In the genomic region with DNA sequence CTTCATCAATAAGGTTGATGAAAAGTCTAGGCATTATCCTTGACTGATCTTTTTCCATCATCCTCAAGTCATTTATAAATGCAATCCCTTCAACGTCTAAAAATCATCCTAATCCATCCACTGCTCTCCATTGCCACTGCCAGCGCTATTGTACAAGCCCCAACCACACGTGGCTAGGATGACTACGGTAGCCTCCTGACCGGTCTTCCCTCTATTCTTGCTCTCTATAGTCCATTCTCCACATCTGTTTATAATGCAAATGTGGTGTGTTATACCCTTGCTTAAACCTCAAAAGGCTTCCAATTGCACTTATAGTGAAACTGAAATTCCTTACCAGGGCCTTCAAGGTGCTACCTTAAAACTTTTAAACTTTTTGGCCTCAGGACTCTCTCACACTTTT, we compare ENCODE assay signal across 1 cellular context.
TF ChIP-seq lines count a peak whose summit lies in the region.

No MANE protein-coding gene starts in this region.

TF ChIP-seq in GM23338, 12 proteins besides CTCF, POLR2A, EP300 and RAD21 (continued from another document):
- TF ChIP-seq, protein P1, sequence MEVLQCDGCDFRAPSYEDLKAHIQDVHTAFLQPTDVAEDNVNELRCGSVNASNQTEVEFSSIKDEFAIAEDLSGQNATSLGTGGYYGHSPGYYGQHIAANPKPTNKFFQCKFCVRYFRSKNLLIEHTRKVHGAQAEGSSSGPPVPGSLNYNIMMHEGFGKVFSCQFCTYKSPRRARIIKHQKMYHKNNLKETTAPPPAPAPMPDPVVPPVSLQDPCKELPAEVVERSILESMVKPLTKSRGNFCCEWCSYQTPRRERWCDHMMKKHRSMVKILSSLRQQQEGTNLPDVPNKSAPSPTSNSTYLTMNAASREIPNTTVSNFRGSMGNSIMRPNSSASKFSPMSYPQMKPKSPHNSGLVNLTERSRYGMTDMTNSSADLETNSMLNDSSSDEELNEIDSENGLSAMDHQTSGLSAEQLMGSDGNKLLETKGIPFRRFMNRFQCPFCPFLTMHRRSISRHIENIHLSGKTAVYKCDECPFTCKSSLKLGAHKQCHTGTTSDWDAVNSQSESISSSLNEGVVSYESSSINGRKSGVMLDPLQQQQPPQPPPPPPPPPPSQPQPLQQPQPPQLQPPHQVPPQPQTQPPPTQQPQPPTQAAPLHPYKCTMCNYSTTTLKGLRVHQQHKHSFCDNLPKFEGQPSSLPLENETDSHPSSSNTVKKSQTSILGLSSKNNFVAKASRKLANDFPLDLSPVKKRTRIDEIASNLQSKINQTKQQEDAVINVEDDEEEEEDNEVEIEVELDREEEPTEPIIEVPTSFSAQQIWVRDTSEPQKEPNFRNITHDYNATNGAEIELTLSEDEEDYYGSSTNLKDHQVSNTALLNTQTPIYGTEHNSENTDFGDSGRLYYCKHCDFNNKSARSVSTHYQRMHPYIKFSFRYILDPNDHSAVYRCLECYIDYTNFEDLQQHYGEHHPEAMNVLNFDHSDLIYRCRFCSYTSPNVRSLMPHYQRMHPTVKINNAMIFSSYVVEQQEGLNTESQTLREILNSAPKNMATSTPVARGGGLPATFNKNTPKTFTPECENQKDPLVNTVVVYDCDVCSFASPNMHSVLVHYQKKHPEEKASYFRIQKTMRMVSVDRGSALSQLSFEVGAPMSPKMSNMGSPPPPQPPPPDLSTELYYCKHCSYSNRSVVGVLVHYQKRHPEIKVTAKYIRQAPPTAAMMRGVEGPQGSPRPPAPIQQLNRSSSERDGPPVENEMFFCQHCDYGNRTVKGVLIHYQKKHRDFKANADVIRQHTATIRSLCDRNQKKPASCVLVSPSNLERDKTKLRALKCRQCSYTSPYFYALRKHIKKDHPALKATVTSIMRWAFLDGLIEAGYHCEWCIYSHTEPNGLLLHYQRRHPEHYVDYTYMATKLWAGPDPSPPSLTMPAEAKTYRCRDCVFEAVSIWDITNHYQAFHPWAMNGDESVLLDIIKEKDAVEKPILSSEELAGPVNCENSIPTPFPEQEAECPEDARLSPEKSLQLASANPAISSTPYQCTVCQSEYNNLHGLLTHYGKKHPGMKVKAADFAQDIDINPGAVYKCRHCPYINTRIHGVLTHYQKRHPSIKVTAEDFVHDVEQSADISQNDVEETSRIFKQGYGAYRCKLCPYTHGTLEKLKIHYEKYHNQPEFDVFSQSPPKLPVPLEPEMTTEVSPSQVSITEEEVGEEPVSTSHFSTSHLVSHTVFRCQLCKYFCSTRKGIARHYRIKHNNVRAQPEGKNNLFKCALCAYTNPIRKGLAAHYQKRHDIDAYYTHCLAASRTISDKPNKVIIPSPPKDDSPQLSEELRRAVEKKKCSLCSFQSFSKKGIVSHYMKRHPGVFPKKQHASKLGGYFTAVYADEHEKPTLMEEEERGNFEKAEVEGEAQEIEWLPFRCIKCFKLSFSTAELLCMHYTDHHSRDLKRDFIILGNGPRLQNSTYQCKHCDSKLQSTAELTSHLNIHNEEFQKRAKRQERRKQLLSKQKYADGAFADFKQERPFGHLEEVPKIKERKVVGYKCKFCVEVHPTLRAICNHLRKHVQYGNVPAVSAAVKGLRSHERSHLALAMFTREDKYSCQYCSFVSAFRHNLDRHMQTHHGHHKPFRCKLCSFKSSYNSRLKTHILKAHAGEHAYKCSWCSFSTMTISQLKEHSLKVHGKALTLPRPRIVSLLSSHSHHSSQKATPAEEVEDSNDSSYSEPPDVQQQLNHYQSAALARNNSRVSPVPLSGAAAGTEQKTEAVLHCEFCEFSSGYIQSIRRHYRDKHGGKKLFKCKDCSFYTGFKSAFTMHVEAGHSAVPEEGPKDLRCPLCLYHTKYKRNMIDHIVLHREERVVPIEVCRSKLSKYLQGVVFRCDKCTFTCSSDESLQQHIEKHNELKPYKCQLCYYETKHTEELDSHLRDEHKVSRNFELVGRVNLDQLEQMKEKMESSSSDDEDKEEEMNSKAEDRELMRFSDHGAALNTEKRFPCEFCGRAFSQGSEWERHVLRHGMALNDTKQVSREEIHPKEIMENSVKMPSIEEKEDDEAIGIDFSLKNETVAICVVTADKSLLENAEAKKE (CRISPR knock-in tag; IDR thresholded peaks at IDR 0.05), result no peak
- TF ChIP-seq CREB1 (CRISPR knock-in tag; IDR thresholded peaks at IDR 0.05; ENCODE audit: low read depth) (no peak), ETS1 (IDR thresholded peaks at IDR 0.05) (no peak), NANOG (IDR thresholded peaks at IDR 0.05; ENCODE audit: borderline replicate concordance) (no peak), EZH2phosphoT487 (IDR thresholded peaks at IDR 0.05; ENCODE audit: unreplicated experiment) (no peak), ZNF331 (CRISPR knock-in tag; IDR thresholded peaks at IDR 0.05; ENCODE audit: low read depth) (no peak), ZNF114 (CRISPR knock-in tag; IDR thresholded peaks at IDR 0.05) (no peak), STAT1 (IDR thresholded peaks at IDR 0.05; ENCODE audit: unreplicated experiment) (no peak)
- TF ChIP-seq, protein P2, sequence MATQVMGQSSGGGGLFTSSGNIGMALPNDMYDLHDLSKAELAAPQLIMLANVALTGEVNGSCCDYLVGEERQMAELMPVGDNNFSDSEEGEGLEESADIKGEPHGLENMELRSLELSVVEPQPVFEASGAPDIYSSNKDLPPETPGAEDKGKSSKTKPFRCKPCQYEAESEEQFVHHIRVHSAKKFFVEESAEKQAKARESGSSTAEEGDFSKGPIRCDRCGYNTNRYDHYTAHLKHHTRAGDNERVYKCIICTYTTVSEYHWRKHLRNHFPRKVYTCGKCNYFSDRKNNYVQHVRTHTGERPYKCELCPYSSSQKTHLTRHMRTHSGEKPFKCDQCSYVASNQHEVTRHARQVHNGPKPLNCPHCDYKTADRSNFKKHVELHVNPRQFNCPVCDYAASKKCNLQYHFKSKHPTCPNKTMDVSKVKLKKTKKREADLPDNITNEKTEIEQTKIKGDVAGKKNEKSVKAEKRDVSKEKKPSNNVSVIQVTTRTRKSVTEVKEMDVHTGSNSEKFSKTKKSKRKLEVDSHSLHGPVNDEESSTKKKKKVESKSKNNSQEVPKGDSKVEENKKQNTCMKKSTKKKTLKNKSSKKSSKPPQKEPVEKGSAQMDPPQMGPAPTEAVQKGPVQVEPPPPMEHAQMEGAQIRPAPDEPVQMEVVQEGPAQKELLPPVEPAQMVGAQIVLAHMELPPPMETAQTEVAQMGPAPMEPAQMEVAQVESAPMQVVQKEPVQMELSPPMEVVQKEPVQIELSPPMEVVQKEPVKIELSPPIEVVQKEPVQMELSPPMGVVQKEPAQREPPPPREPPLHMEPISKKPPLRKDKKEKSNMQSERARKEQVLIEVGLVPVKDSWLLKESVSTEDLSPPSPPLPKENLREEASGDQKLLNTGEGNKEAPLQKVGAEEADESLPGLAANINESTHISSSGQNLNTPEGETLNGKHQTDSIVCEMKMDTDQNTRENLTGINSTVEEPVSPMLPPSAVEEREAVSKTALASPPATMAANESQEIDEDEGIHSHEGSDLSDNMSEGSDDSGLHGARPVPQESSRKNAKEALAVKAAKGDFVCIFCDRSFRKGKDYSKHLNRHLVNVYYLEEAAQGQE (IDR thresholded peaks at IDR 0.05; ENCODE audit: unreplicated experiment), result no peak
